In the genomic region with DNA sequence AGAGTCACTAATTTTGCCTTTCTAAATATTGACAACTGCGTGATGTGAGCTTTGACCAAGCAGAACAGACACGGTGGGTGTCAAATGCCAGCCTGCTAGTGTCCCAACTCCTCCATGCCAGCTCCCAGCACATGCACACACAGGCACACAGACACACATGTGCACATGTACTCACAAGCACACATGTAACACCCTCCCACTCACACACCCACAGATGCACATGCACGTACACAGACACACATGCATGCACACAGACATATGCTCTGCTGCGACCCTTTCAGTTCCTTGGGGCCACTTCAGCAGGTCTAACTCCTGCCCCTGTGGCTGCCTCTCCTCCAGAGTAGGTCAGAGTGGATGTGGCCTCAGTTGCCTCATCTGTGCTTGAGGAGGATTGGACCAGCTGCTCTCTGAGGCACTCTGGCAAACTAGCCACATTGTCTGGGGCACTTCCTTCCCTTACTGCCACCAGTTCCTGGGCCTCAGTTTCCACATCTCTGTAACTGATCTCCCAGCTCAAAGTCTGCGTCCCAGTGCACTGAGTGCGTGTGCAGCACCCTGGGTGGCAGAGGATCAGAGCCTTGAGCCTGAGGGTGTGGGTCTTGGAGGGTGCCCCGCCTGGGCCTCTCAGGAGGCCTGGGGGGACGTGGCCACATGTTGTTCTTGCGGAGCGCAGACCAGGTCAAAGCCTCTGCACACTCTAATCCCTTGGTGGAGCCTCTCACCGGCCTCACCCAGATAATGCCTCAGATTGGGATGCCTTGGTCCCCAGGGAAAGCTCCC, we compare ENCODE assay signal across 13 cellular contexts. TPM values are rescaled to one million over a fixed set of nuclear protein-coding genes. Genes with fewer than 3 reads are reported as not detected.
DNase-seq lines count a peak whose midpoint lies in the region; ATAC-seq and TF ChIP-seq lines count a peak whose summit lies in the region.
"Had no signal": no experiment of that assay in that cellular context is flagged by ENCODE, and none has a peak within 500 bp of the region (broad histone marks: within the 10 kb centered on the region; RNA-seq: fewer than 3 reads in every experiment).

No MANE protein-coding gene starts in this region.

- CTCF ChIA-PET in activated CD8-positive, alpha-beta memory T cell treated with anti-CD3 and anti-CD28 coated beads, Interleukin-2, amount 10 ng/mL, durations not matched to agents 7 days and 5 days (lab: Charles Lee): no interaction called here

- no peak overlapping the region for H3K4me3 Mint-ChIP-seq in activated CD8-positive, alpha-beta memory T cell treated with anti-CD3 and anti-CD28 coated beads, Interleukin-2, amount 10 ng/mL, durations not matched to agents 7 days and 5 days
- H3K4me3 Mint-ChIP-seq: CD8-positive, alpha-beta T cell; GM23338 had no signal

- no peak overlapping the region for H3K27ac Mint-ChIP-seq in activated CD8-positive, alpha-beta memory T cell treated with anti-CD3 and anti-CD28 coated beads, Interleukin-2, amount 10 ng/mL, durations not matched to agents 7 days and 5 days
- H3K27ac Mint-ChIP-seq: CD8-positive, alpha-beta T cell; GM23338 had no signal

- ATAC-seq in activated CD8-positive, alpha-beta memory T cell treated with anti-CD3 and anti-CD28 coated beads, Interleukin-2, amount 10 ng/mL, durations not matched to agents 7 days and 5 days: no peak
- ATAC-seq in sciatic nerve (no peak), GM19463 (IDR thresholded peaks at IDR 0.05; ENCODE audit: unreplicated experiment) (no peak)
- ATAC-seq: CD8-positive, alpha-beta T cell had no signal

- no peaks in the 10 kb centered on the region for H3K4me1 Mint-ChIP-seq in activated CD8-positive, alpha-beta memory T cell treated with anti-CD3 and anti-CD28 coated beads, Interleukin-2, amount 10 ng/mL, durations not matched to agents 7 days and 5 days

- peaks cover 40% of the 10 kb centered on the region for H3K27me3 Mint-ChIP-seq in activated CD8-positive, alpha-beta memory T cell treated with anti-CD3 and anti-CD28 coated beads, Interleukin-2, amount 10 ng/mL, durations not matched to agents 7 days and 5 days

- intact Hi-C loops in sciatic nerve (cut with DNase I): no loop called here

- TF ChIP-seq CTCF in VCaP (conservative IDR thresholded peaks at IDR 0.05): no peak

- H3K9me3 Mint-ChIP-seq in activated CD8-positive, alpha-beta memory T cell treated with anti-CD3 and anti-CD28 coated beads, Interleukin-2, amount 10 ng/mL, durations not matched to agents 7 days and 5 days (ENCODE audit: low read depth): no peaks in the 10 kb centered on the region
- H3K9me3 Mint-ChIP-seq: CD8-positive, alpha-beta T cell had no signal

- H3K36me3 Mint-ChIP-seq in activated CD8-positive, alpha-beta memory T cell treated with anti-CD3 and anti-CD28 coated beads, Interleukin-2, amount 10 ng/mL, durations not matched to agents 7 days and 5 days: no peaks in the 10 kb centered on the region
- H3K36me3 Mint-ChIP-seq: CD8-positive, alpha-beta T cell had no signal

- H3K27ac ChIP-seq in VCaP: peak overlapping the region; percentile 40

- peak; percentile 42 for DNase-seq in activated CD8-positive, alpha-beta memory T cell treated with anti-CD3 and anti-CD28 coated beads for 24 hours
- DNase-seq in activated CD8-positive, alpha-beta memory T cell treated with anti-CD3 and anti-CD28 coated beads, Interleukin-2, amount 10 ng/mL, durations not matched to agents 7 days and 5 days: no peak
- DNase-seq in islet precursor cell: peak; percentile 41
- peak; percentile 44 for DNase-seq in sciatic nerve (ENCODE audit: low spot score)
- DNase-seq in anterior cingulate cortex (lab: John Stamatoyannopoulos, UW): no peak
- no peak for DNase-seq in activated effector memory CD4-positive, alpha-beta T cell treated with anti-CD3 and anti-CD28 coated beads, Interleukin-2, amount 50 U/mL, for 16 hours
- DNase-seq: CD8-positive, alpha-beta T cell; DND-41; KG1 had no signal

RNA-seq across cellular contexts. Expression of a gene that starts 55.0 kb away (rescaled TPM):
- total RNA-seq in activated CD8-positive, alpha-beta memory T cell treated with anti-CD3 and anti-CD28 coated beads, Interleukin-2, amount 10 ng/mL, durations not matched to agents 7 days and 5 days: not detected
- not detected for total RNA-seq in sciatic nerve
- total RNA-seq: A172; CD8-positive, alpha-beta T cell; GM23338 had no signal

Comparison
In these comparisons a context has a peak if more than half of its experiments do, and no peak if none do; other contexts are left out.
1. DNase-seq: peak in activated CD8-positive, alpha-beta memory T cell treated with anti-CD3 and anti-CD28 coated beads for 24 hours (single experiment), islet precursor cell (single experiment) and sciatic nerve (single experiment); none in activated CD8-positive, alpha-beta memory T cell treated with anti-CD3 and anti-CD28 coated beads, Interleukin-2, amount 10 ng/mL, durations not matched to agents 7 days and 5 days (single experiment), anterior cingulate cortex (0 of 58) and activated effector memory CD4-positive, alpha-beta T cell treated with anti-CD3 and anti-CD28 coated beads, Interleukin-2, amount 50 U/mL, for 16 hours (single experiment).